In genomic region chr7:16747095-16747494, GRCh38 we compare ENCODE assay signal across 16 cellular contexts. TPM values are rescaled to one million over a fixed set of nuclear protein-coding genes. Genes with fewer than 3 reads are reported as not detected.
"Had no signal": no experiment of that assay in that cellular context is flagged by ENCODE, and none has a peak within 500 bp of the region (broad histone marks: within the 10 kb centered on the region; RNA-seq: fewer than 3 reads in every experiment).

No MANE protein-coding gene starts in this region.

- H3K4me3 ChIP-seq: mucosa of descending colon, right lobe of liver, spleen had no signal

- DNase-seq: activated CD4-positive, alpha-beta T cell treated with anti-CD3 and anti-CD28 coated beads, Interleukin-2, amount 50 U/mL, for 1 hour; central memory CD4-positive, alpha-beta T cell; cortex of kidney; effector CD8-positive, alpha-beta T cell; left colon; natural killer cell; nucleus accumbens; right lobe of liver; spleen; stimulated activated CD4-positive, alpha-beta T cell treated with anti-CD3 and anti-CD28 coated beads, Interleukin-2, amount 100 ng/mL, for 24 hours; stimulated activated naive B cell treated with anti-CD40 and anti-IgM and Interleukin-4, amounts not matched to agents 10 μg/mL and 1 μg/mL and 100 μg/mL, for 72 hours; T-helper 17 cell; trophoblast cell had no signal

- ATAC-seq: left colon; mucosa of descending colon; natural killer cell; stimulated activated naive B cell treated with anti-CD40 and anti-IgM and Interleukin-4, amounts not matched to agents 10 μg/mL and 1 μg/mL and 100 μg/mL, for 72 hours; T-helper 17 cell had no signal

RNA-seq across cellular contexts. Expression of gene AGR2, which starts 57.7 kb away (rescaled TPM):
- total RNA-seq: glomerular endothelial cell, natural killer cell, spleen, subcutaneous adipose tissue, T-helper 17 cell had no signal
